ENCODE assay signal across 13 cellular contexts in genomic region chr5:59685806-59686205, GRCh38.
DNase-seq lines count a peak whose midpoint lies in the region; ATAC-seq, FAIRE-seq and TF ChIP-seq lines count a peak whose summit lies in the region.
"Had no signal": no experiment of that assay in that cellular context is flagged by ENCODE, and none has a peak within 500 bp of the region (broad histone marks: within the 10 kb centered on the region; RNA-seq: fewer than 3 reads in every experiment).

No MANE protein-coding gene starts in this region.

- DNase-seq in LHCN-M2 (ENCODE audit: low read depth) (peak; percentile 74), keratinocyte (ENCODE audit: low read depth, low spot score) (no peak), neural progenitor cell (ENCODE audit: low spot score) (no peak), HFFc6 (no peak), hepatic stellate cell (ENCODE audit: low spot score) (no peak)
- DNase-seq: activated naive CD8-positive, alpha-beta T cell treated with anti-CD3 and anti-CD28 coated beads, Interleukin-2, amount 10 ng/mL, durations not matched to agents 7 days and 5 days; DMS53; foreskin keratinocyte; naive thymus-derived CD8-positive, alpha-beta T cell; NCI-H774 had no signal

- H3K27me3 ChIP-seq in keratinocyte (ENCODE audit: control insufficient read depth, extremely low read depth, insufficient read depth, low read length) (no peaks in the 10 kb centered on the region), neural progenitor cell (no peaks in the 10 kb centered on the region)
- H3K27me3 ChIP-seq: foreskin keratinocyte had no signal

- H3K9ac ChIP-seq in keratinocyte (ENCODE audit: control insufficient read depth, extremely low read depth, insufficient read depth, low read length) (no peak overlapping the region), neural progenitor cell (no peak overlapping the region)

- no peak overlapping the region for H3K27ac Mint-ChIP-seq in neural progenitor cell
- no peak overlapping the region for H3K27ac Mint-ChIP-seq in HFFc6
- H3K27ac Mint-ChIP-seq: activated naive CD8-positive, alpha-beta T cell treated with anti-CD3 and anti-CD28 coated beads, Interleukin-2, amount 10 ng/mL, durations not matched to agents 7 days and 5 days; naive thymus-derived CD8-positive, alpha-beta T cell had no signal

- H3K27me3 Mint-ChIP-seq in neural progenitor cell (ENCODE audit: insufficient read depth, low read depth) (peaks cover 6% of the 10 kb centered on the region), HFFc6 (ENCODE audit: insufficient read depth) (peaks cover 7% of the 10 kb centered on the region; the same call in 1 of the 2 replicates)

- H3K27ac ChIP-seq in keratinocyte (ENCODE audit: control insufficient read depth, insufficient read depth, low read length), result no peak overlapping the region
- H3K27ac ChIP-seq in neural progenitor cell, result no peak overlapping the region
- H3K27ac ChIP-seq: foreskin keratinocyte had no signal

- ATAC-seq in GM18508 (IDR thresholded peaks at IDR 0.05; ENCODE audit: insufficient read depth, unreplicated experiment) (peak; percentile 48), GM21619 (IDR thresholded peaks at IDR 0.05; ENCODE audit: unreplicated experiment) (peak; percentile 78), GM21528 (IDR thresholded peaks at IDR 0.05; ENCODE audit: low FRiP score, unreplicated experiment) (no peak)
- ATAC-seq: foreskin keratinocyte; naive thymus-derived CD8-positive, alpha-beta T cell had no signal

- H4K20me1 ChIP-seq in keratinocyte (ENCODE audit: control insufficient read depth, extremely low read depth, insufficient read depth, low read length), result no peaks in the 10 kb centered on the region
- H4K20me1 ChIP-seq in neural progenitor cell (ENCODE audit: low read depth), result no peaks in the 10 kb centered on the region

- no peaks in the 10 kb centered on the region for H3K9me1 ChIP-seq in keratinocyte (ENCODE audit: control insufficient read depth, extremely low read depth, insufficient read depth, low read length)

- H3K9me3 Mint-ChIP-seq in neural progenitor cell (peaks cover 9% of the 10 kb centered on the region), HFFc6 (peaks cover 5% of the 10 kb centered on the region; the same call in 1 of the 2 replicates)
- H3K9me3 Mint-ChIP-seq: activated naive CD8-positive, alpha-beta T cell treated with anti-CD3 and anti-CD28 coated beads, Interleukin-2, amount 10 ng/mL, durations not matched to agents 7 days and 5 days had no signal

- H3K36me3 Mint-ChIP-seq in neural progenitor cell (no peaks in the 10 kb centered on the region), HFFc6 (ENCODE audit: low read depth) (no peaks in the 10 kb centered on the region)
- H3K36me3 Mint-ChIP-seq: activated naive CD8-positive, alpha-beta T cell treated with anti-CD3 and anti-CD28 coated beads, Interleukin-2, amount 10 ng/mL, durations not matched to agents 7 days and 5 days had no signal

- H3F3A ChIP-seq in neural progenitor cell (ENCODE audit: low read depth), result no peaks in the 10 kb centered on the region

- H3K9me3 ChIP-seq in keratinocyte (ENCODE audit: control insufficient read depth, low read depth, low read length) (no peaks in the 10 kb centered on the region), neural progenitor cell (ENCODE audit: low read depth) (no peaks in the 10 kb centered on the region)

- H3K36me3 ChIP-seq in keratinocyte (ENCODE audit: control insufficient read depth in 2 of 2, extremely low read depth in 1 of 2, insufficient read depth in 2 of 2, low read length in 2 of 2) (no peaks in the 10 kb centered on the region), neural progenitor cell (no peaks in the 10 kb centered on the region)

- H3K4me1 ChIP-seq in keratinocyte (ENCODE audit: control insufficient read depth, extremely low read depth, insufficient read depth, low read length), result peaks cover 8% of the 10 kb centered on the region
- no peaks in the 10 kb centered on the region for H3K4me1 ChIP-seq in neural progenitor cell

- no peaks in the 10 kb centered on the region for H3K4me1 Mint-ChIP-seq in neural progenitor cell
- H3K4me1 Mint-ChIP-seq in HFFc6 (ENCODE audit: low read depth), result no peaks in the 10 kb centered on the region
- H3K4me1 Mint-ChIP-seq: activated naive CD8-positive, alpha-beta T cell treated with anti-CD3 and anti-CD28 coated beads, Interleukin-2, amount 10 ng/mL, durations not matched to agents 7 days and 5 days; naive thymus-derived CD8-positive, alpha-beta T cell had no signal

- peak; percentile 43 for FAIRE-seq in keratinocyte (lab: Jason Lieb, UNC)

- no peak overlapping the region for H3K4me2 ChIP-seq in keratinocyte (ENCODE audit: control insufficient read depth, extremely low read depth, insufficient read depth, low read depth, low read length)
- H3K4me2 ChIP-seq in neural progenitor cell, result no peak overlapping the region

- H2AFZ ChIP-seq in keratinocyte (ENCODE audit: control insufficient read depth, low read length) (no peak overlapping the region), neural progenitor cell (replicated peaks) (no peak overlapping the region)

- H3K4me3 ChIP-seq in keratinocyte (ENCODE audit: control insufficient read depth in 2 of 3, extremely low read depth in 1 of 3, insufficient read depth in 2 of 3, low read depth in 1 of 3, low read length in 3 of 3), result no peak overlapping the region
- no peak overlapping the region for H3K4me3 ChIP-seq in neural progenitor cell

- H3K79me2 ChIP-seq in keratinocyte (ENCODE audit: control insufficient read depth, insufficient read depth, low read length) (no peaks in the 10 kb centered on the region), neural progenitor cell (ENCODE audit: low read depth) (no peaks in the 10 kb centered on the region)

- dilution Hi-C loops in keratinocyte (cut with MboI; ENCODE audit: extremely low pct_ligation_motif_present, low sequenced_read_pairs), result no loop called here

- no peak for TF ChIP-seq CTCF in keratinocyte (optimal IDR thresholded peaks at IDR 0.05 in 1 of 3, IDR thresholded peaks at IDR 0.05 in 1 of 3, conservative IDR thresholded peaks at IDR 0.05 in 1 of 3; ENCODE audit: extremely low read depth in 1 of 3, insufficient read depth in 2 of 3, low read length in 3 of 3)
- no peak for TF ChIP-seq CTCF in neural progenitor cell (IDR thresholded peaks at IDR 0.05)
- TF ChIP-seq CTCF in HFFc6 (IDR thresholded peaks at IDR 0.05), result no peak

- H3K4me3 Mint-ChIP-seq in neural progenitor cell, result no peak overlapping the region
- no peak overlapping the region for H3K4me3 Mint-ChIP-seq in HFFc6
- H3K4me3 Mint-ChIP-seq: activated naive CD8-positive, alpha-beta T cell treated with anti-CD3 and anti-CD28 coated beads, Interleukin-2, amount 10 ng/mL, durations not matched to agents 7 days and 5 days; naive thymus-derived CD8-positive, alpha-beta T cell had no signal
